In genomic region chr2:16094851-16095250, GRCh38 we compare ENCODE assay signal across 31 cellular contexts.
"Had no signal": no experiment of that assay in that cellular context is flagged by ENCODE, and none has a peak within 500 bp of the region (broad histone marks: within the 10 kb centered on the region; RNA-seq: fewer than 3 reads in every experiment).

No MANE protein-coding gene starts in this region.

- H3K27ac Mint-ChIP-seq: activated naive CD8-positive, alpha-beta T cell; dendritic cell treated with granulocyte-macrophage colony-stimulating factor and Interleukin-4, amounts not matched to agents 40 ng/mL and 50 ng/mL, for 4 days; natural killer cell treated with Interleukin-12 subunit alpha and Interleukin-12 subunit beta and Interleukin-15 and Interleukin-18, amount 100 ng/mL, for 72 hours; progenitor cell of endocrine pancreas; stimulated activated memory B cell treated with anti-CD40 and anti-IgM and Interleukin-4, amounts not matched to agents 10 μg/mL and 1 μg/mL and 100 μg/mL, for 72 hours had no signal

- ATAC-seq: activated CD4-positive, CD25-positive, alpha-beta regulatory T cell treated with anti-CD3 and anti-CD28 coated beads, Interleukin-2, amount 50 U/mL, for 24 hours; foreskin keratinocyte; left lung; natural killer cell treated with Interleukin-12 subunit alpha and Interleukin-12 subunit beta and Interleukin-15 and Interleukin-18, amount 100 ng/mL, for 72 hours; stimulated activated memory B cell treated with anti-CD40 and anti-IgM and Interleukin-4, amounts not matched to agents 10 μg/mL and 1 μg/mL and 100 μg/mL, for 72 hours; stimulated activated naive CD8-positive, alpha-beta T cell treated with anti-CD3 and anti-CD28 coated beads, Interleukin-15, amount 100 ng/mL, for 72 hours had no signal

- H3K36me3 ChIP-seq: esophagus muscularis mucosa, heart right ventricle, left lung, neutrophil, sigmoid colon, tibial artery had no signal

- H3K4me3 ChIP-seq: esophagus muscularis mucosa, heart right ventricle, left lung, lung, mucosa of descending colon, sigmoid colon, tibial artery had no signal

- H3K4me3 Mint-ChIP-seq: activated naive CD8-positive, alpha-beta T cell; central memory CD8-positive, alpha-beta T cell; dendritic cell treated with granulocyte-macrophage colony-stimulating factor and Interleukin-4, amounts not matched to agents 40 ng/mL and 50 ng/mL, for 4 days; natural killer cell treated with Interleukin-12 subunit alpha and Interleukin-12 subunit beta and Interleukin-15 and Interleukin-18, amount 100 ng/mL, for 72 hours; stimulated activated memory B cell treated with anti-CD40 and anti-IgM and Interleukin-4, amounts not matched to agents 10 μg/mL and 1 μg/mL and 100 μg/mL, for 72 hours; stimulated activated naive CD8-positive, alpha-beta T cell treated with anti-CD3 and anti-CD28 coated beads, Interleukin-15, amount 100 ng/mL, for 72 hours had no signal

- H3K27me3 ChIP-seq: foreskin keratinocyte, neutrophil, sigmoid colon had no signal

- H3K9me3 ChIP-seq: esophagus muscularis mucosa, heart right ventricle, left lung, mucosa of descending colon, neutrophil, sigmoid colon, tibial artery had no signal

- DNase-seq: activated CD4-positive, alpha-beta T cell treated with anti-CD3 and anti-CD28 coated beads for 48 hours; activated CD4-positive, alpha-beta T cell treated with anti-CD3 and anti-CD28 coated beads, Interleukin-2, amount 50 U/mL, for 48 hours; activated CD8-positive, alpha-beta memory T cell treated with anti-CD3 and anti-CD28 coated beads for 24 hours; activated effector memory CD4-positive, alpha-beta T cell treated with Interleukin-2 at 50 U/mL for 16 hours; activated naive CD4-positive, alpha-beta T cell treated with Interleukin-2 at 50 U/mL for 16 hours; anterior cingulate cortex; foreskin keratinocyte; heart right ventricle; left lung; mucosa of descending colon; sigmoid colon; stimulated activated CD4-positive, alpha-beta T cell treated with anti-CD3 and anti-CD28 coated beads, Interleukin-4, amount 100 ng/mL, for 24 hours; stimulated activated naive CD8-positive, alpha-beta T cell treated with anti-CD3 and anti-CD28 coated beads, Interleukin-15, amount 100 ng/mL, for 72 hours; substantia nigra; T-helper 9 cell; tibial artery had no signal

- H3K27ac ChIP-seq: esophagus muscularis mucosa, foreskin keratinocyte, heart right ventricle, left lung, neutrophil, sigmoid colon, tibial artery, VCaP had no signal

- FAIRE-seq: bronchial epithelial cell, islet of Langerhans, small intestine, TTC549 had no signal

- H3K4me1 Mint-ChIP-seq: central memory CD8-positive, alpha-beta T cell; stimulated activated memory B cell treated with anti-CD40 and anti-IgM and Interleukin-4, amounts not matched to agents 10 μg/mL and 1 μg/mL and 100 μg/mL, for 72 hours; stimulated activated naive CD8-positive, alpha-beta T cell treated with anti-CD3 and anti-CD28 coated beads, Interleukin-15, amount 100 ng/mL, for 72 hours had no signal

- H3K9me3 Mint-ChIP-seq: dendritic cell treated with granulocyte-macrophage colony-stimulating factor and Interleukin-4, amounts not matched to agents 40 ng/mL and 50 ng/mL, for 4 days; natural killer cell treated with Interleukin-12 subunit alpha and Interleukin-12 subunit beta and Interleukin-15 and Interleukin-18, amount 100 ng/mL, for 72 hours; stimulated activated memory B cell treated with anti-CD40 and anti-IgM and Interleukin-4, amounts not matched to agents 10 μg/mL and 1 μg/mL and 100 μg/mL, for 72 hours; stimulated activated naive CD8-positive, alpha-beta T cell treated with anti-CD3 and anti-CD28 coated beads, Interleukin-15, amount 100 ng/mL, for 72 hours had no signal

- H3K36me3 Mint-ChIP-seq: activated naive CD8-positive, alpha-beta T cell; natural killer cell treated with Interleukin-12 subunit alpha and Interleukin-12 subunit beta and Interleukin-15 and Interleukin-18, amount 100 ng/mL, for 72 hours; stimulated activated memory B cell treated with anti-CD40 and anti-IgM and Interleukin-4, amounts not matched to agents 10 μg/mL and 1 μg/mL and 100 μg/mL, for 72 hours had no signal

- H3K4me1 ChIP-seq: esophagus muscularis mucosa, foreskin keratinocyte, heart right ventricle, left lung, sigmoid colon, tibial artery had no signal
